Comparison of ENCODE assay signal across 8 cellular contexts in genomic region chr7:87506243-87507180, GRCh38. TPM values are rescaled to one million over a fixed set of nuclear protein-coding genes. Genes with fewer than 3 reads are reported as not detected.
DNase-seq lines count a peak whose midpoint lies in the region; ATAC-seq and TF ChIP-seq lines count a peak whose summit lies in the region.

No MANE protein-coding gene starts in this region.

- ATAC-seq in HG03378 (IDR thresholded peaks at IDR 0.05; ENCODE audit: unreplicated experiment) = peak; percentile 24
- ATAC-seq in HG03457 (IDR thresholded peaks at IDR 0.05; ENCODE audit: unreplicated experiment) = no peak
- no peak for ATAC-seq in HG02763 (IDR thresholded peaks at IDR 0.05; ENCODE audit: unreplicated experiment)

- 53 to 64% (median 60%) methylated on average over 3 of the region's 3 CpGs for WGBS in adrenal gland, 4 donors

- peak overlapping the region in 2 of 5 donors; percentile 31 to 38 for H3K27ac ChIP-seq in adrenal gland

- DNase-seq in COLO829 (ENCODE audit: low spot score) = peak; percentile 35
- no peak for DNase-seq in adrenal gland
- peak; percentile 46 to 48 for DNase-seq in lung microvascular endothelial cell (ENCODE audit: low read depth in 2 of 2)
- no peak for DNase-seq in H7
- no peak for DNase-seq in MG63

- TF ChIP-seq CTCF in adrenal gland (IDR thresholded peaks at IDR 0.05) = peak; percentile 19 to 59 (median 48)

- TF ChIP-seq POLR2A in adrenal gland (IDR thresholded peaks at IDR 0.05) = no peak

- peaks cover 7 to 32% of the 10 kb centered on the region in 2 donors for H3K4me1 ChIP-seq in adrenal gland (replicated peaks in 1 of 2)

- H3K36me3 ChIP-seq in adrenal gland (replicated peaks in 1 of 2) (peaks cover 0 to 9% of the 10 kb centered on the region in 2 donors), H7 (replicated peaks; ENCODE audit: control insufficient read depth, insufficient read depth, low read length) (no peaks in the 10 kb centered on the region), MG63 (no peaks in the 10 kb centered on the region)

- no peaks in the 10 kb centered on the region for H3K9me3 ChIP-seq in adrenal gland (replicated peaks in 1 of 3)
- H3K9me3 ChIP-seq in MG63 = no peaks in the 10 kb centered on the region

- H3K4me3 ChIP-seq in adrenal gland (no peak overlapping the region), H7 (ENCODE audit: insufficient read depth, low read depth, low read length) (no peak overlapping the region), MG63 (no peak overlapping the region)

- intact Hi-C loops in adrenal gland (cut with DNase I) = no loop called here

- H3K27me3 ChIP-seq in adrenal gland (no peaks in the 10 kb centered on the region), H7 (ENCODE audit: control insufficient read depth, insufficient read depth, low read length) (no peaks in the 10 kb centered on the region), MG63 (no peaks in the 10 kb centered on the region)

RNA-seq across cellular contexts. Expression of gene ABCB4, which starts 31.0 kb away (rescaled TPM):
- total RNA-seq in adrenal gland (10 to 100 TPM in 6 of 8 donors, 1 to 10 TPM in 2; 6.8 to 62.6 (median 11.9) TPM), lung microvascular endothelial cell (not detected in 2 replicates)
- polyA plus RNA-seq in adrenal gland = 10 to 100 TPM; 28.6 to 60.9 (median 34.3) TPM
- 0.69 and 0.85 TPM in 2 replicates for total RNA-seq in H7 (2014; rRNA removed; shearing (Covaris generic))
- 0.69 and 0.99 TPM in 2 replicates for total RNA-seq in MG63 (2014; rRNA removed; shearing (Covaris generic); ENCODE audit: low replicate concordance)

Comparison
In these comparisons a context has a peak if more than half of its experiments do, and no peak if none do; other contexts are left out.
1. DNase-seq: peak in COLO829 (single experiment) and lung microvascular endothelial cell (2 of 2); none in adrenal gland (0 of 7), H7 (single experiment) and MG63 (single experiment).